ENCODE assay signal across 23 cellular contexts in the genomic region with DNA sequence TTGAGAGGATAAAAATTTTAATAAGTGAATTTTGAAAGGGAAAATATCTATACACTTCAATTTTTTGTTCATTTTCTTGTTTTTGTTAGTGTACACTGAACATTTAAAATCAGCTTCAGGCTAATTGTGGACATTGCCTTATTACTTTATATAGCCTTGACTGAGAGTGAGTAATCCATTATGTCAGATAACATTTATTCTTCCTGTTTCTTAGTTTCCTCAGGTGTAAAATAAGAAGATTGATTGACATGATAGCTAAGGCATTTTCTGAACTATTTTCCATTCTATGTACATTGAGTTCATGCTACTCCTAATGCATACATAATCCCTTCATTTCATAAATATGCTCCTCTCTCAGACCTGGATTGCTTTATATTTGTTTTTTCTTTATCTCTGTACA.
"Had no signal": no experiment of that assay in that cellular context is flagged by ENCODE, and none has a peak within 500 bp of the region (broad histone marks: within the 10 kb centered on the region; RNA-seq: fewer than 3 reads in every experiment).

No MANE protein-coding gene starts in this region.

- H3K4me1 ChIP-seq: Peyer's patch, SJCRH30 had no signal

- H3K9me3 ChIP-seq: Peyer's patch, SJCRH30, SK-N-SH had no signal

- FAIRE-seq: astrocyte had no signal

- H3K27me3 ChIP-seq: Peyer's patch, SJCRH30 had no signal

- H3K36me3 ChIP-seq: Peyer's patch, SJCRH30 had no signal

- ATAC-seq: activated CD4-positive, CD25-positive, alpha-beta regulatory T cell treated with anti-CD3 and anti-CD28 coated beads, Interleukin-2, amount 50 U/mL, for 24 hours; activated CD8-positive, alpha-beta T cell treated with anti-CD3 and anti-CD28 coated beads, Interleukin-2, amount 10 ng/mL, durations not matched to agents 7 days and 5 days; activated T-cell treated with anti-CD3 and anti-CD28 coated beads, Interleukin-2, amount 50 U/mL, for 4 hours had no signal

- H3K4me3 ChIP-seq: Peyer's patch, SJCRH30 had no signal

- DNase-seq: activated CD4-positive, alpha-beta T cell treated with anti-CD3 and anti-CD28 coated beads for 4 hours; activated CD4-positive, alpha-beta T cell treated with anti-CD3 and anti-CD28 coated beads, Interleukin-2, amount 50 U/mL, for 4 hours; activated CD8-positive, alpha-beta T cell treated with anti-CD3 and anti-CD28 coated beads, Interleukin-2, amount 10 ng/mL, durations not matched to agents 7 days and 5 days; activated gamma-delta T cell; activated naive CD4-positive, alpha-beta T cell treated with anti-CD3 and anti-CD28 coated beads for 36 hours; activated T-cell treated with anti-CD3 and anti-CD28 coated beads, Interleukin-2, amount 50 U/mL, for 4 hours; amygdala; cortex of kidney; NCI-H1048; NCI-H146; NCI-H187 treated with DMSO at 0.1 percent for 48 hours; NCI-H2081 treated with DMSO at 0.1 percent for 48 hours; NCI-H446; NCI-H524; OCI-M1; Peyer's patch; Right ventricle myocardium superior; SJCRH30; SK-N-SH; SW 1271 had no signal

- H3K27ac ChIP-seq: Peyer's patch, RWPE1, SJCRH30 had no signal
